1 cellular context compared by ENCODE assay signal in genomic region chr16:4512473-4512872, GRCh38.
TF ChIP-seq lines count a peak whose summit lies in the region.

No MANE protein-coding gene starts in this region.

TF ChIP-seq in K562, 482 proteins besides CTCF, POLR2A, EP300 and RAD21:
- TF ChIP-seq SRSF9 (IDR thresholded peaks at IDR 0.05; ENCODE audit: borderline replicate concordance, low read depth, low read length) = no peak
- 0 out of 2 replicates have a peak, but pooled peaks have one; percentile 15 for TF ChIP-seq POLR2G (IDR thresholded peaks at IDR 0.05; ENCODE audit: low read depth, low read length)
